Comparison of ENCODE assay signal across 27 cellular contexts in the genomic region with DNA sequence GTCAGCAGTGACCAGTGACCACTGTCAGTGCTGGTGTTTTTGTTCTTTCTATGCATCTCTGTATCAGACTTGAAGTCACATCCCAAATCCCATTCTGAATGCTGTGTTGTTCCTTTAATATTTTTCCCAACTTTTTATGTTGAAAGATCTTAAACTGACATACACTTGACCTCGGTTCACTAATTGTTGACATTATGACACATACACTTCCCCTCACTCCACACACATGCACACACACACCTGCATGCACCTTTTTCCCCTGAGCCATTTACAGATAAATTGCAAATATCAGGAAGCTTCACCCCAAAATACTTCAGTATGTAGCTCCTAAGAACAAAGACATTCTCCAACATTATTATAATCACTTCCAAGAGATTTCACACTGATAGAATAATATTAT.
"Had no signal": no experiment of that assay in that cellular context is flagged by ENCODE, and none has a peak within 500 bp of the region (broad histone marks: within the 10 kb centered on the region; RNA-seq: fewer than 3 reads in every experiment).

No MANE protein-coding gene starts in this region.

- H3K4me3 ChIP-seq: ascending aorta, breast epithelium, colonic mucosa had no signal

- H3K36me3 Mint-ChIP-seq: activated naive CD4-positive, alpha-beta T cell treated with anti-CD3 and anti-CD28 coated beads, Interleukin-2, amount 10 ng/mL, durations not matched to agents 7 days and 5 days; activated naive CD4-positive, alpha-beta T cell treated with anti-CD3 and anti-CD28 coated beads, Interleukin-2, amount 50 U/mL, for 72 hours; activated naive CD8-positive, alpha-beta T cell treated with anti-CD3 and anti-CD28 coated beads, Interleukin-2, amount 10 ng/mL, durations not matched to agents 7 days and 5 days; brain had no signal

- H3K27ac Mint-ChIP-seq: activated CD4-positive, alpha-beta memory T cell treated with anti-CD3 and anti-CD28 coated beads, Interleukin-2, amount 10 ng/mL, durations not matched to agents 7 days and 5 days; activated CD4-positive, alpha-beta T cell treated with anti-CD3 and anti-CD28 coated beads, Interleukin-2, amount 10 ng/mL, durations not matched to agents 7 days and 5 days; activated naive CD4-positive, alpha-beta T cell treated with anti-CD3 and anti-CD28 coated beads, Interleukin-2, amount 10 ng/mL, durations not matched to agents 7 days and 5 days; activated naive CD4-positive, alpha-beta T cell treated with anti-CD3 and anti-CD28 coated beads, Interleukin-2, amount 50 U/mL, for 72 hours; activated naive CD8-positive, alpha-beta T cell treated with anti-CD3 and anti-CD28 coated beads, Interleukin-2, amount 10 ng/mL, durations not matched to agents 7 days and 5 days; activated T-cell treated with anti-CD3 and anti-CD28 coated beads, Interleukin-2, amount 50 U/mL, for 24 hours; activated T-cell treated with anti-CD3 and anti-CD28 coated beads, Interleukin-2, amount 50 U/mL, for 72 hours; brain had no signal

- H3K36me3 ChIP-seq: ascending aorta, breast epithelium, colonic mucosa had no signal

- H3K4me1 ChIP-seq: ascending aorta, breast epithelium, colonic mucosa had no signal

- H3K9me3 ChIP-seq: ascending aorta, breast epithelium, colonic mucosa had no signal

- H3K27me3 ChIP-seq: ascending aorta, colonic mucosa had no signal

- ATAC-seq: activated naive CD4-positive, alpha-beta T cell treated with anti-CD3 and anti-CD28 coated beads, Interleukin-2, amount 50 U/mL, for 72 hours; activated T-cell treated with anti-CD3 and anti-CD28 coated beads, Interleukin-2, amount 50 U/mL, for 72 hours; esophagus mucosa had no signal

- H3K9me3 Mint-ChIP-seq: activated CD4-positive, alpha-beta memory T cell treated with anti-CD3 and anti-CD28 coated beads, Interleukin-2, amount 10 ng/mL, durations not matched to agents 7 days and 5 days; activated CD4-positive, alpha-beta T cell treated with anti-CD3 and anti-CD28 coated beads, Interleukin-2, amount 10 ng/mL, durations not matched to agents 7 days and 5 days; activated naive CD4-positive, alpha-beta T cell treated with anti-CD3 and anti-CD28 coated beads, Interleukin-2, amount 10 ng/mL, durations not matched to agents 7 days and 5 days; activated naive CD4-positive, alpha-beta T cell treated with anti-CD3 and anti-CD28 coated beads, Interleukin-2, amount 50 U/mL, for 72 hours; activated naive CD8-positive, alpha-beta T cell treated with anti-CD3 and anti-CD28 coated beads, Interleukin-2, amount 10 ng/mL, durations not matched to agents 7 days and 5 days; activated T-cell treated with anti-CD3 and anti-CD28 coated beads, Interleukin-2, amount 50 U/mL, for 24 hours; activated T-cell treated with anti-CD3 and anti-CD28 coated beads, Interleukin-2, amount 50 U/mL, for 72 hours; brain had no signal

- H3K4me1 Mint-ChIP-seq: activated CD4-positive, alpha-beta memory T cell treated with anti-CD3 and anti-CD28 coated beads, Interleukin-2, amount 10 ng/mL, durations not matched to agents 7 days and 5 days; activated CD4-positive, alpha-beta T cell treated with anti-CD3 and anti-CD28 coated beads, Interleukin-2, amount 10 ng/mL, durations not matched to agents 7 days and 5 days; activated naive CD4-positive, alpha-beta T cell treated with anti-CD3 and anti-CD28 coated beads, Interleukin-2, amount 10 ng/mL, durations not matched to agents 7 days and 5 days; activated naive CD8-positive, alpha-beta T cell treated with anti-CD3 and anti-CD28 coated beads, Interleukin-2, amount 10 ng/mL, durations not matched to agents 7 days and 5 days; brain had no signal

- DNase-seq: activated CD4-positive, alpha-beta memory T cell treated with anti-CD3 and anti-CD28 coated beads, Interleukin-2, amount 10 ng/mL, durations not matched to agents 7 days and 5 days; activated CD4-positive, alpha-beta T cell treated with anti-CD3 and anti-CD28 coated beads for 1 hour; activated CD4-positive, alpha-beta T cell treated with anti-CD3 and anti-CD28 coated beads for 4 hours; activated CD4-positive, alpha-beta T cell treated with anti-CD3 and anti-CD28 coated beads, Interleukin-2, amount 10 ng/mL, durations not matched to agents 7 days and 5 days; activated CD4-positive, alpha-beta T cell treated with anti-CD3 and anti-CD28 coated beads, Interleukin-2, amount 50 U/mL, for 4 hours; activated CD4-positive, CD25-positive, alpha-beta regulatory T cell; activated CD8-positive, alpha-beta memory T cell treated with anti-CD3 and anti-CD28 coated beads, Interleukin-2, amount 50 U/mL, for 48 hours; activated gamma-delta T cell; activated naive CD4-positive, alpha-beta T cell; activated naive CD4-positive, alpha-beta T cell treated with anti-CD3 and anti-CD28 coated beads, Interleukin-2, amount 10 ng/mL, durations not matched to agents 7 days and 5 days; activated naive CD8-positive, alpha-beta T cell treated with anti-CD3 and anti-CD28 coated beads, Interleukin-2, amount 10 ng/mL, durations not matched to agents 7 days and 5 days; activated T-cell treated with anti-CD3 and anti-CD28 coated beads for 4 hours; activated T-cell treated with anti-CD3 and anti-CD28 coated beads, Interleukin-2, amount 50 U/mL, for 24 hours; activated T-cell treated with anti-CD3 and anti-CD28 coated beads, Interleukin-2, amount 50 U/mL, for 72 hours; colonic mucosa; effector CD8-positive, alpha-beta T cell; foreskin fibroblast; head of caudate nucleus; T-helper 2 cell had no signal

- H3K4me3 Mint-ChIP-seq: activated CD4-positive, alpha-beta memory T cell treated with anti-CD3 and anti-CD28 coated beads, Interleukin-2, amount 10 ng/mL, durations not matched to agents 7 days and 5 days; activated CD4-positive, alpha-beta T cell treated with anti-CD3 and anti-CD28 coated beads, Interleukin-2, amount 10 ng/mL, durations not matched to agents 7 days and 5 days; activated naive CD4-positive, alpha-beta T cell treated with anti-CD3 and anti-CD28 coated beads, Interleukin-2, amount 10 ng/mL, durations not matched to agents 7 days and 5 days; activated naive CD8-positive, alpha-beta T cell treated with anti-CD3 and anti-CD28 coated beads, Interleukin-2, amount 10 ng/mL, durations not matched to agents 7 days and 5 days; activated T-cell treated with anti-CD3 and anti-CD28 coated beads, Interleukin-2, amount 50 U/mL, for 24 hours; activated T-cell treated with anti-CD3 and anti-CD28 coated beads, Interleukin-2, amount 50 U/mL, for 72 hours; brain had no signal

- FAIRE-seq: endometrium, endothelial cell of umbilical vein, frontal cortex had no signal

- H3K27ac ChIP-seq: ascending aorta, breast epithelium, colonic mucosa had no signal
